ENCODE assay signal across 26 cellular contexts in genomic region chr14:45467023-45467422, GRCh38.
"Had no signal": no experiment of that assay in that cellular context is flagged by ENCODE, and none has a peak within 500 bp of the region (broad histone marks: within the 10 kb centered on the region; RNA-seq: fewer than 3 reads in every experiment).

No MANE protein-coding gene starts in this region.

- H3K4me3 ChIP-seq: colonic mucosa, esophagus squamous epithelium, gastrocnemius medialis, hepatocyte, lower lobe of right lung, mucosa of descending colon had no signal

- H3K27me3 ChIP-seq: colonic mucosa, esophagus squamous epithelium, gastrocnemius medialis, hepatocyte had no signal

- DNase-seq: colonic mucosa; cortex of kidney; effector CD8-positive, alpha-beta T cell; effector memory CD8-positive, alpha-beta T cell; endodermal cell; erythroblast; esophagus squamous epithelium; foreskin fibroblast; foreskin melanocyte; gastrocnemius medialis; glutamatergic neuron; head of caudate nucleus; hypothalamus; immature natural killer cell; islet precursor cell; kidney; kidney glomerular epithelial cell; left colon; lower lobe of right lung; mesenchymal stem cell; mucosa of descending colon; naive B cell had no signal

- H3K9me3 ChIP-seq: colonic mucosa, esophagus squamous epithelium, gastrocnemius medialis, lower lobe of right lung, mucosa of descending colon had no signal

- H3K36me3 ChIP-seq: colonic mucosa, esophagus squamous epithelium, gastrocnemius medialis, lower lobe of right lung had no signal

- ATAC-seq: effector memory CD8-positive, alpha-beta T cell; esophagus mucosa; gastrocnemius medialis; left colon; left lobe of liver; lower lobe of right lung; mucosa of descending colon had no signal

- H3K4me1 ChIP-seq: colonic mucosa, esophagus squamous epithelium, lower lobe of right lung had no signal

- H3K27ac ChIP-seq: colonic mucosa, epithelial cell of prostate, esophagus squamous epithelium, hepatocyte, lower lobe of right lung had no signal
